14 cellular contexts compared by ENCODE assay signal in the genomic region with DNA sequence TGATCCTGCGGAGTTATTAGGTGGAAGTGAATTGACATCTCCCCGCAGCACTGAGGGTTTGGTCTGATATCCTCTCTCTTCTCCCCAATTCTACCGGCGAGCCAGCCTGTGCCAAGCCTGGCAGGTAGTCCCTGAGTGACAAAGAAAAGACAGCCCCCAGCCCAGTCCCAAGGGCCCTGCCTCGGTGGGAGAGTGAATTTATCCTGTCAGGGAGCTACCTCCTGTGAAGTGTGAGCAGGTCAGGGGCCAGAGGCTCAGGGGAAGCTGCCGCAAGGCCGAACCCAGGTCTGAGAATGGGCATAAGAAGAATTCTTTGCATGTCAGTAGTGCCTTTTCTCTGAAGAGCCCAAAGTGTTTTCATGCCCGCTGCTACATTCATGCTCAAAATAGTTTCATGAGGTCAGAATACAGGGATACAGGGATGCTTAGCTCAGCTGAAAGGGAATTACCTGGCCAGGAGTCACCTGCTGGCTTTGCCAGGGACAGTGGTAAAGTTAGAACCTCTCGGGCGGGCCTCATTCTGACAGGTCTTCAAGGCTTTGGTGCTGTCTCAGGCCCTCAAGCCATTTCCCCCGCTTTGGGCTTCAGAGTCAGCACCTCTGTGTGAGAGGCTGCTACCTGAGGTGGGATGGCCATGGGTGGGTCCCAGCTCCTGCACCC. TPM values are rescaled to one million over a fixed set of nuclear protein-coding genes. Genes with fewer than 3 reads are reported as not detected.
DNase-seq lines count a peak whose midpoint lies in the region; TF ChIP-seq lines count a peak whose summit lies in the region.
"Had no signal": no experiment of that assay in that cellular context is flagged by ENCODE, and none has a peak within 500 bp of the region (broad histone marks: within the 10 kb centered on the region; RNA-seq: fewer than 3 reads in every experiment).

No MANE protein-coding gene starts in this region.

- whole genome bisulfite sequencing in esophagus squamous epithelium, 2 donors: 46 to 54% methylated on average over 5 to 8 of the region's 11 CpGs

- no peaks in the 10 kb centered on the region for H3K9me3 ChIP-seq in esophagus squamous epithelium
- H3K9me3 ChIP-seq in vagina: no peaks in the 10 kb centered on the region
- H3K9me3 ChIP-seq in effector memory CD4-positive, alpha-beta T cell (ENCODE audit: control insufficient read depth, low read length): no peaks in the 10 kb centered on the region
- H3K9me3 ChIP-seq: gastroesophageal sphincter had no signal

- TF ChIP-seq CTCF in esophagus squamous epithelium (IDR thresholded peaks at IDR 0.05) (no peak), vagina (IDR thresholded peaks at IDR 0.05) (no peak)

- H3K4me3 ChIP-seq in esophagus squamous epithelium: peak overlapping the region in 3 of 4 donors; percentile 1 to 28 (median 14)
- no peak overlapping the region for H3K4me3 ChIP-seq in vagina
- no peak overlapping the region for H3K4me3 ChIP-seq in effector memory CD4-positive, alpha-beta T cell (ENCODE audit: insufficient read depth, low read depth, low read length, poor library complexity, severe bottlenecking)
- H3K4me3 ChIP-seq: gastroesophageal sphincter had no signal

- peaks cover 0 to 5% (median 0%) of the 10 kb centered on the region in 4 donors for H3K27me3 ChIP-seq in esophagus squamous epithelium
- H3K27me3 ChIP-seq in vagina: no peaks in the 10 kb centered on the region
- H3K27me3 ChIP-seq in effector memory CD4-positive, alpha-beta T cell (replicated peaks; ENCODE audit: control insufficient read depth, insufficient read depth, low read length, poor library complexity, severe bottlenecking): peaks cover 7% of the 10 kb centered on the region

- TF ChIP-seq POLR2A in esophagus squamous epithelium (IDR thresholded peaks at IDR 0.05) (no peak), vagina (IDR thresholded peaks at IDR 0.05) (no peak)

- H3K36me3 ChIP-seq in esophagus squamous epithelium (no peaks in the 10 kb centered on the region), vagina (no peaks in the 10 kb centered on the region)
- no peaks in the 10 kb centered on the region for H3K36me3 ChIP-seq in effector memory CD4-positive, alpha-beta T cell (ENCODE audit: control insufficient read depth, insufficient read depth, low read length)
- H3K36me3 ChIP-seq: gastroesophageal sphincter had no signal

- H3K27ac ChIP-seq in esophagus squamous epithelium (peak overlapping the region; percentile 83 to 93 (median 92)), vagina (peak overlapping the region; percentile 63)
- no peak overlapping the region for H3K27ac ChIP-seq in effector memory CD4-positive, alpha-beta T cell (ENCODE audit: insufficient read depth, low read length, poor library complexity, severe bottlenecking)
- H3K27ac ChIP-seq: SK-N-MC had no signal

- intact Hi-C loops in esophagus squamous epithelium (cut with DNase I) (no loop called here), posterior vena cava (cut with DNase I) (no loop called here), vagina (cut with DNase I) (no loop called here)

- DNase-seq in NCI-H345 (lab: John Stamatoyannopoulos, UW) (peak; percentile 31), NCI-H345 treated with DMSO at 0.1 percent for 48 hours (lab: John Stamatoyannopoulos, UW; ENCODE audit: unreplicated experiment) (no peak), esophagus squamous epithelium (lab: John Stamatoyannopoulos, UW) (no peak), posterior vena cava (ENCODE audit: low spot score) (peak; percentile 78), vagina (ENCODE audit: extremely low spot score in 2 of 2) (no peak), NCI-H1092 treated with DMSO at 0.1 percent for 48 hours (lab: John Stamatoyannopoulos, UW) (no peak)
- no peak for DNase-seq in activated T-cell treated with anti-CD3 and anti-CD28 coated beads, Interleukin-2, amount 50 U/mL, for 48 hours
- no peak for DNase-seq in effector memory CD4-positive, alpha-beta T cell
- DNase-seq: activated CD8-positive, alpha-beta T cell treated with anti-CD3 and anti-CD28 coated beads, Interleukin-2, amount 10 ng/mL, durations not matched to agents 7 days and 5 days; activated effector memory CD4-positive, alpha-beta T cell treated with Interleukin-2 at 50 U/mL for 16 hours; CD4-positive, alpha-beta memory T cell; effector CD8-positive, alpha-beta T cell had no signal

- peaks cover 32 to 97% (median 54%) of the 10 kb centered on the region in 3 donors for H3K4me1 ChIP-seq in esophagus squamous epithelium
- peaks cover 57% of the 10 kb centered on the region for H3K4me1 ChIP-seq in vagina
- peaks cover 10% of the 10 kb centered on the region for H3K4me1 ChIP-seq in effector memory CD4-positive, alpha-beta T cell (ENCODE audit: control insufficient read depth, insufficient read depth, low read length, poor library complexity, severe bottlenecking)

RNA-seq across cellular contexts. Expression of a gene that starts 5.3 kb away (rescaled TPM):
- total RNA-seq in esophagus squamous epithelium: 10 to 100 TPM; 29.2 to 85.3 (median 35.1) TPM
- 10 to 100 TPM; 11.0 to 13.3 TPM for total RNA-seq in posterior vena cava
- total RNA-seq in vagina: 28.5 TPM

RNA-seq across cellular contexts. Expression of a gene that starts 42.4 kb away (rescaled TPM):
- 10 to 100 TPM; 12.6 to 23.7 (median 18.1) TPM for total RNA-seq in esophagus squamous epithelium
- total RNA-seq in posterior vena cava: 1 to 10 TPM; 4.8 to 6.5 TPM
- total RNA-seq in vagina: 10.1 TPM

Comparison
In these comparisons a context has a peak if more than half of its experiments do, and no peak if none do; other contexts are left out.
1. DNase-seq: peak in NCI-H345 (single experiment) and posterior vena cava (single experiment); none in NCI-H345 treated with DMSO at 0.1 percent for 48 hours (single experiment), esophagus squamous epithelium (single experiment), vagina (0 of 2), activated T-cell treated with anti-CD3 and anti-CD28 coated beads, Interleukin-2, amount 50 U/mL, for 48 hours (0 of 2), effector memory CD4-positive, alpha-beta T cell (0 of 3) and NCI-H1092 treated with DMSO at 0.1 percent for 48 hours (single experiment).
2. H3K4me3 ChIP-seq: peak in esophagus squamous epithelium (3 of 4); none in vagina (0 of 2) and effector memory CD4-positive, alpha-beta T cell (single experiment).